Comparison of ENCODE assay signal across 10 cellular contexts in the genomic region with DNA sequence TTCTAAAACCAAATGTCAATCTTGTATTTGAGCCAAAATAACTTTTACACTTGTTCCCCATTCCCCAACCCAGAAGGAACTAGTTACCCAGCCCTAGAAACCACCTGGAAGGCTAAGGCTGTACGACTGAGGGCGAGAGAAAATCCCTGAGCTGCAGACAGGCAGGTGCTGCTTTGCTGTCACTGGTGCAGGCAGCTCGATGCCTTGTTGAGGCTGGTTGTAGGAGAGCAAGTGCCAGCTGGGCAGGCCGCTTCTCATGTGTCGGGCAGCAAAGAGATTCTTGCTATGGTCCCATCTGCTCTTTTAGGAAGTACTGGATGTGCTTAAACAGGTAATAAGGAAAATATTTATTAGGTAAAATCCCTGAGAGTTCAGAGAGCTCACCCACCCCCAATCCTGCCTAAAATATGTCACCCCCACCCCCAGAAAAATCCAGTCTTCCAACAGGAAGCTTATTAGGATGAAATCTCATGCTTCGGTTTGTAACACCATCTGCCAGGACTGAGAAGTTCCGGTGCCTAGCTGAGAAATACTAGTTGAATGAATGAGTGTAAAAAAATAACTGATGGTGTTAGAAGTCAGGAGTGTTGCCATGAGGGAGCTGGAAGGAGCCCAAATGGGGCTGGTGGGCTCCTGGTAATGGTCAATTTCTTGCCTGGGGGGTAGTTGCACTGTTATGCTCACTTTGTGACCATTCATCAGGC.
DNase-seq lines count a peak whose midpoint lies in the region; ATAC-seq and TF ChIP-seq lines count a peak whose summit lies in the region.
"Had no signal": no experiment of that assay in that cellular context is flagged by ENCODE, and none has a peak within 500 bp of the region (broad histone marks: within the 10 kb centered on the region; RNA-seq: fewer than 3 reads in every experiment).

No MANE protein-coding gene starts in this region.

- WGBS in esophagus, 2 donors, result 51 to 59% methylated on average over 7 of the region's 7 CpGs

- peaks cover 50% of the 10 kb centered on the region for H3K4me1 Mint-ChIP-seq in activated T-cell treated with anti-CD3 and anti-CD28 coated beads, Interleukin-2, amount 50 U/mL, for 72 hours (ENCODE audit: low read depth)

- H2AFZ ChIP-seq in Loucy (ENCODE audit: low read length), result no peak overlapping the region

- H3K4me2 ChIP-seq in Loucy (ENCODE audit: low read depth, low read length, poor library complexity, severe bottlenecking), result peak overlapping the region; percentile 96

- H3K27me3 Mint-ChIP-seq in activated T-cell treated with anti-CD3 and anti-CD28 coated beads, Interleukin-2, amount 50 U/mL, for 72 hours (ENCODE audit: low read depth), result no peaks in the 10 kb centered on the region

- H3F3A ChIP-seq in Loucy (ENCODE audit: low read depth), result peaks cover 8% of the 10 kb centered on the region

- H3K36me3 Mint-ChIP-seq in activated T-cell treated with anti-CD3 and anti-CD28 coated beads, Interleukin-2, amount 50 U/mL, for 72 hours (ENCODE audit: insufficient read depth in 2 of 2), result no peaks in the 10 kb centered on the region

- H3K4me1 ChIP-seq in Loucy (ENCODE audit: insufficient read depth, low read length, poor library complexity, severe bottlenecking), result peaks cover 90% of the 10 kb centered on the region
- H3K4me1 ChIP-seq in esophagus (ENCODE audit: control insufficient read depth in 2 of 2, insufficient read depth in 2 of 2, low read length in 1 of 2), result peaks cover 2 to 8% of the 10 kb centered on the region in 2 donors
- peaks cover 29 to 75% of the 10 kb centered on the region in 2 donors for H3K4me1 ChIP-seq in thoracic aorta (ENCODE audit: control insufficient read depth in 1 of 2, low read depth in 2 of 2)
- peaks cover 32% of the 10 kb centered on the region for H3K4me1 ChIP-seq in upper lobe of right lung

- peak overlapping the region; percentile 57 to 90 for H3K27ac ChIP-seq in esophagus (ENCODE audit: low read depth in 2 of 2, low read length in 1 of 2)
- peak overlapping the region; percentile 95 for H3K27ac ChIP-seq in thoracic aorta
- no peak overlapping the region for H3K27ac ChIP-seq in upper lobe of right lung

- no peaks in the 10 kb centered on the region for H3K9me3 Mint-ChIP-seq in activated T-cell treated with anti-CD3 and anti-CD28 coated beads, Interleukin-2, amount 50 U/mL, for 72 hours
- H3K9me3 Mint-ChIP-seq: dendritic cell treated with granulocyte-macrophage colony-stimulating factor and Interleukin-4, amounts not matched to agents 40 ng/mL and 50 ng/mL, for 4 days had no signal

- no peaks in the 10 kb centered on the region for H4K20me1 ChIP-seq in Loucy (ENCODE audit: insufficient read depth, low read length, poor library complexity, severe bottlenecking)

- H3K36me3 ChIP-seq in Loucy (ENCODE audit: insufficient read depth, low read length), result peaks cover 8% of the 10 kb centered on the region; the same call in 1 of the 2 replicates
- peaks cover 0 to 3% of the 10 kb centered on the region in 2 donors for H3K36me3 ChIP-seq in esophagus (ENCODE audit: control insufficient read depth in 2 of 2, insufficient read depth in 2 of 2, low read length in 1 of 2)
- peaks cover 10% of the 10 kb centered on the region for H3K36me3 ChIP-seq in thoracic aorta
- H3K36me3 ChIP-seq in upper lobe of right lung, result peaks cover 13% of the 10 kb centered on the region

- no peak for ATAC-seq in activated T-cell treated with anti-CD3 and anti-CD28 coated beads, Interleukin-2, amount 50 U/mL, for 72 hours (replicated peaks in 1 of 2)
- ATAC-seq in thoracic aorta (ENCODE audit: insufficient number of reproducible peaks, low FRiP score, low read depth) (no peak), upper lobe of right lung (no peak)
- ATAC-seq: HCT116 had no signal

- H3K27me3 ChIP-seq in Loucy (ENCODE audit: insufficient read depth, low read length, poor library complexity, severe bottlenecking), result no peaks in the 10 kb centered on the region
- H3K27me3 ChIP-seq in esophagus (ENCODE audit: control insufficient read depth in 1 of 2, insufficient read depth in 2 of 2, low read length in 2 of 2), result no peaks in the 10 kb centered on the region
- no peaks in the 10 kb centered on the region for H3K27me3 ChIP-seq in thoracic aorta (replicated peaks; ENCODE audit: insufficient read depth)
- no peaks in the 10 kb centered on the region for H3K27me3 ChIP-seq in upper lobe of right lung

- intact Hi-C loops in upper lobe of right lung (cut with DNase I), result no loop called here

- H3K4me3 Mint-ChIP-seq in activated T-cell treated with anti-CD3 and anti-CD28 coated beads, Interleukin-2, amount 50 U/mL, for 72 hours, result peak overlapping the region; percentile 24 to 31
- H3K4me3 Mint-ChIP-seq: dendritic cell treated with granulocyte-macrophage colony-stimulating factor and Interleukin-4, amounts not matched to agents 40 ng/mL and 50 ng/mL, for 4 days had no signal

- no peak overlapping the region for H3K27ac Mint-ChIP-seq in activated T-cell treated with anti-CD3 and anti-CD28 coated beads, Interleukin-2, amount 50 U/mL, for 72 hours
- H3K27ac Mint-ChIP-seq: dendritic cell treated with granulocyte-macrophage colony-stimulating factor and Interleukin-4, amounts not matched to agents 40 ng/mL and 50 ng/mL, for 4 days had no signal

- H3K9ac ChIP-seq in Loucy (ENCODE audit: low read depth, low read length, poor library complexity, severe bottlenecking), result peak overlapping the region; percentile 96

- H3K4me3 ChIP-seq in Loucy (ENCODE audit: low read length, poor library complexity, severe bottlenecking) (peak overlapping the region; percentile 76), esophagus (ENCODE audit: low read depth in 1 of 2, low read length in 2 of 2) (no peak overlapping the region), thoracic aorta (no peak overlapping the region), upper lobe of right lung (no peak overlapping the region)

- H3K9me3 ChIP-seq in Loucy (ENCODE audit: insufficient read depth, low read depth, low read length) (no peaks in the 10 kb centered on the region), esophagus (ENCODE audit: control insufficient read depth in 2 of 2, insufficient read depth in 1 of 2, low read depth in 1 of 2, low read length in 1 of 2) (no peaks in the 10 kb centered on the region), thoracic aorta (no peaks in the 10 kb centered on the region), upper lobe of right lung (no peaks in the 10 kb centered on the region)

- H3K9me2 ChIP-seq in Loucy (replicated peaks; ENCODE audit: low read depth, low read length), result no peaks in the 10 kb centered on the region

- no peak for DNase-seq in activated T-cell treated with anti-CD3 and anti-CD28 coated beads, Interleukin-2, amount 50 U/mL, for 72 hours
- no peak for DNase-seq in activated T-cell treated with anti-CD3 and anti-CD28 coated beads, Interleukin-2, amount 50 U/mL, for 1 hour
- DNase-seq in thoracic aorta (ENCODE audit: low spot score), result no peak
- no peak for DNase-seq in DMS153 treated with DMSO at 0.1 percent for 48 hours (lab: John Stamatoyannopoulos, UW; ENCODE audit: unreplicated experiment)
- no peak for DNase-seq in upper lobe of right lung
- no peak for DNase-seq in NCI-H748 treated with DMSO at 0.1 percent for 48 hours (lab: John Stamatoyannopoulos, UW)

- peaks cover 34% of the 10 kb centered on the region for H3K79me2 ChIP-seq in Loucy (ENCODE audit: insufficient read depth, low read length)

- TF ChIP-seq CTCF in Loucy (conservative IDR thresholded peaks at IDR 0.05; ENCODE audit: low read length), result no peak
- TF ChIP-seq CTCF in thoracic aorta (IDR thresholded peaks at IDR 0.05), result no peak
- TF ChIP-seq CTCF in upper lobe of right lung (IDR thresholded peaks at IDR 0.05), result no peak
